Comparison of ENCODE assay signal across 17 cellular contexts in the genomic region with DNA sequence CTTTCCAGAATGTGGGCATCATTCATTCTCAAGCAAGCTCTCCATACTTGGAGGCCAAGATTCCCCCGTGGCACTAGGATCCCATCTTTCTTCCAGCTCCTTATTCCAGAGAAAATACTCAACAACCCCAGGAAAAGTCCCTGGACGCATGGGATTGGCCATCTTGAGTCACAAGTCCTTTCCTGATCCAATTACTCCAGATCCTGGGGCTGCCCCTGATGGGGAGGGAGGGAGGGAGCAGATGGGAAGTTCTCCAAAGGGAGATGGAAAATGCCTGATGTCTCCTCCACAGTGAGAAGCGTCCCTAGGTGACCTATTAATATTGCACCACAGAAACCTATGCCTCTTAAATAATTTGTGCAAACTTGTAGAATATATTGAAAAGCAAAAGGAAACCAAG. TPM values are rescaled to one million over a fixed set of nuclear protein-coding genes. Genes with fewer than 3 reads are reported as not detected.
"Had no signal": no experiment of that assay in that cellular context is flagged by ENCODE, and none has a peak within 500 bp of the region (broad histone marks: within the 10 kb centered on the region; RNA-seq: fewer than 3 reads in every experiment).

No MANE protein-coding gene starts in this region.

- H3K4me1 ChIP-seq: left ventricle myocardium inferior, tibial nerve, vagina had no signal

- H3K27ac Mint-ChIP-seq: activated T-helper 17 cell treated with anti-CD3 and anti-CD28 coated beads, Interleukin-2, amount 50 U/mL, for 72 hours; memory B cell; natural killer cell; stimulated activated memory B cell treated with anti-CD40 and anti-IgM and Interleukin-4, amounts not matched to agents 10 μg/mL and 1 μg/mL and 100 μg/mL, for 72 hours had no signal

- H3K9me3 Mint-ChIP-seq: activated T-helper 17 cell treated with anti-CD3 and anti-CD28 coated beads, Interleukin-2, amount 50 U/mL, for 72 hours; memory B cell; natural killer cell; stimulated activated memory B cell treated with anti-CD40 and anti-IgM and Interleukin-4, amounts not matched to agents 10 μg/mL and 1 μg/mL and 100 μg/mL, for 72 hours had no signal

- ATAC-seq: activated T-helper 17 cell treated with anti-CD3 and anti-CD28 coated beads, Interleukin-2, amount 50 U/mL, for 72 hours; natural killer cell; stimulated activated memory B cell treated with anti-CD40 and anti-IgM and Interleukin-4, amounts not matched to agents 10 μg/mL and 1 μg/mL and 100 μg/mL, for 72 hours had no signal

- H3K27ac ChIP-seq: hepatocyte, left ventricle myocardium inferior, neutrophil, tibial nerve, vagina had no signal

- H3K79me2 ChIP-seq: hepatocyte had no signal

- H2AFZ ChIP-seq: hepatocyte had no signal

- H3K36me3 Mint-ChIP-seq: memory B cell had no signal

- H3K4me3 ChIP-seq: hepatocyte, left ventricle myocardium inferior, tibial nerve, vagina had no signal

- H3K36me3 ChIP-seq: left ventricle myocardium inferior, vagina had no signal

- FAIRE-seq: astrocyte, TTC549 had no signal

- H3K27me3 ChIP-seq: vagina had no signal

- H3K4me2 ChIP-seq: hepatocyte had no signal

- H3K9me3 ChIP-seq: left ventricle myocardium inferior, neutrophil, tibial nerve, vagina had no signal

- DNase-seq: activated naive CD4-positive, alpha-beta T cell treated with Interleukin-2 at 50 U/mL for 16 hours; left ventricle myocardium inferior; natural killer cell; posterior cingulate gyrus; retina; stimulated activated CD4-positive, alpha-beta T cell treated with anti-CD3 and anti-CD28 coated beads, Interleukin-2, amount 100 ng/mL, for 48 hours had no signal

RNA-seq across cellular contexts. Expression of gene KCNK13, which starts 12.4 kb away (rescaled TPM):
- total RNA-seq: activated CD8-positive, alpha-beta memory T cell treated with anti-CD3 and anti-CD28 coated beads for 36 hours; dermis microvascular lymphatic vessel endothelial cell; natural killer cell; vagina had no signal
